28 cellular contexts compared by ENCODE assay signal in the genomic region with DNA sequence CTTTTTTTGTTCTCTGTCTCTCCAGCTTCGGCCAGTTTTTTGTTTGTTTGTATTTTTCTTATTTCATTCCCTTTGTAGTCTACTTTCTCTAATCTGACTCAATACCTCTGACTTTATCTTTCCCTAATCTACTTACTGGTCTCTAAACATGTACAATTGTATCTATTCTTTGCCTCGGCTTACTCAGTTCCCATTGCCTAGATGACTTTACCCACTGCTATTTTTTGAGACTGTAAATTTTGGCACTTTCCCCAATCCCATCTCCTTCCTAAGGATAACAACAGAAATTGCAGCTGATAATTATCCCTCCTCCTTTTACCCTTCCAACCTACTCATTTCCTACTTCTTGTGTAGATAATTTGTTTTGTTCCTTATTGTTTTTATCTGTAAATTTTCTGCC.
"Had no signal": no experiment of that assay in that cellular context is flagged by ENCODE, and none has a peak within 500 bp of the region (broad histone marks: within the 10 kb centered on the region; RNA-seq: fewer than 3 reads in every experiment).

No MANE protein-coding gene starts in this region.

- H3K9me3 Mint-ChIP-seq: nephron progenitor cell, neural crest cell, type B pancreatic cell had no signal

- H3K27ac Mint-ChIP-seq: naive thymus-derived CD8-positive, alpha-beta T cell; natural killer cell treated with Interleukin-12 subunit alpha and Interleukin-12 subunit beta and Interleukin-15 and Interleukin-18, amount 100 ng/mL, for 72 hours; nephron progenitor cell; progenitor cell of endocrine pancreas; stimulated activated effector memory CD8-positive, alpha-beta T cell treated with anti-CD3 and anti-CD28 coated beads, Interleukin-12 subunit alpha, Interleukin-12 subunit beta, amount 100 ng/mL, for 72 hours; stimulated activated naive B cell treated with anti-CD40 and anti-IgM and Interleukin-4, amounts not matched to agents 10 μg/mL and 1 μg/mL and 100 μg/mL, for 72 hours; stimulated activated naive CD8-positive, alpha-beta T cell treated with anti-CD3 and anti-CD28 coated beads, Interleukin-15, Interleukin-2, amounts not matched to agents 100 ng/mL and 50 ng/mL, for 24 hours; type B pancreatic cell had no signal

- H3K4me3 Mint-ChIP-seq: naive thymus-derived CD8-positive, alpha-beta T cell; natural killer cell treated with Interleukin-12 subunit alpha and Interleukin-12 subunit beta and Interleukin-15 and Interleukin-18, amount 100 ng/mL, for 72 hours; nephron progenitor cell; neural crest cell; stimulated activated effector memory CD8-positive, alpha-beta T cell treated with anti-CD3 and anti-CD28 coated beads, Interleukin-12 subunit alpha, Interleukin-12 subunit beta, amount 100 ng/mL, for 72 hours; stimulated activated naive B cell treated with anti-CD40 and anti-IgM and Interleukin-4, amounts not matched to agents 10 μg/mL and 1 μg/mL and 100 μg/mL, for 72 hours; stimulated activated naive CD8-positive, alpha-beta T cell treated with anti-CD3 and anti-CD28 coated beads, Interleukin-15, Interleukin-2, amounts not matched to agents 100 ng/mL and 50 ng/mL, for 24 hours; type B pancreatic cell had no signal

- H3K36me3 Mint-ChIP-seq: naive thymus-derived CD8-positive, alpha-beta T cell; stimulated activated effector memory CD8-positive, alpha-beta T cell treated with anti-CD3 and anti-CD28 coated beads, Interleukin-12 subunit alpha, Interleukin-12 subunit beta, amount 100 ng/mL, for 72 hours; stimulated activated naive B cell treated with anti-CD40 and anti-IgM and Interleukin-4, amounts not matched to agents 10 μg/mL and 1 μg/mL and 100 μg/mL, for 72 hours; type B pancreatic cell had no signal

- H3K27me3 ChIP-seq: ovary, right lobe of liver, sigmoid colon, stomach, tibial artery, transverse colon, upper lobe of right lung, uterus had no signal

- H3K27ac ChIP-seq: ovary, parathyroid adenoma, psoas muscle, right lobe of liver, sigmoid colon, stomach, tibial artery, transverse colon, upper lobe of right lung, uterus had no signal

- H3K27me3 Mint-ChIP-seq: naive thymus-derived CD8-positive, alpha-beta T cell; natural killer cell treated with Interleukin-12 subunit alpha and Interleukin-12 subunit beta and Interleukin-15 and Interleukin-18, amount 100 ng/mL, for 72 hours; progenitor cell of endocrine pancreas; stimulated activated naive B cell treated with anti-CD40 and anti-IgM and Interleukin-4, amounts not matched to agents 10 μg/mL and 1 μg/mL and 100 μg/mL, for 72 hours; stimulated activated naive CD8-positive, alpha-beta T cell treated with anti-CD3 and anti-CD28 coated beads, Interleukin-15, Interleukin-2, amounts not matched to agents 100 ng/mL and 50 ng/mL, for 24 hours; type B pancreatic cell had no signal

- H2AFZ ChIP-seq: parathyroid adenoma had no signal

- H3K4me1 Mint-ChIP-seq: naive thymus-derived CD8-positive, alpha-beta T cell; nephron progenitor cell; stimulated activated effector memory CD8-positive, alpha-beta T cell treated with anti-CD3 and anti-CD28 coated beads, Interleukin-12 subunit alpha, Interleukin-12 subunit beta, amount 100 ng/mL, for 72 hours; stimulated activated naive B cell treated with anti-CD40 and anti-IgM and Interleukin-4, amounts not matched to agents 10 μg/mL and 1 μg/mL and 100 μg/mL, for 72 hours had no signal

- H3K9me3 ChIP-seq: ovary, psoas muscle, right lobe of liver, sigmoid colon, stomach, tibial artery, transverse colon, upper lobe of right lung, uterus had no signal

- H3K36me3 ChIP-seq: ovary, right lobe of liver, sigmoid colon, stomach, tibial artery, transverse colon, upper lobe of right lung, uterus had no signal

- H3K4me3 ChIP-seq: ovary, psoas muscle, right lobe of liver, sigmoid colon, stomach, tibial artery, transverse colon, upper lobe of right lung, uterus had no signal

- ATAC-seq: naive thymus-derived CD8-positive, alpha-beta T cell; natural killer cell treated with Interleukin-12 subunit alpha and Interleukin-12 subunit beta and Interleukin-15 and Interleukin-18, amount 100 ng/mL, for 72 hours; psoas muscle; right cardiac atrium; right lobe of liver; stimulated activated effector memory CD8-positive, alpha-beta T cell treated with anti-CD3 and anti-CD28 coated beads, Interleukin-12 subunit alpha, Interleukin-12 subunit beta, amount 100 ng/mL, for 72 hours; stimulated activated naive B cell treated with anti-CD40 and anti-IgM and Interleukin-4, amounts not matched to agents 10 μg/mL and 1 μg/mL and 100 μg/mL, for 72 hours; upper lobe of right lung had no signal

- DNase-seq: naive thymus-derived CD8-positive, alpha-beta T cell; nephron progenitor cell; occipital lobe; ovary; posterior cingulate gyrus; psoas muscle; right cardiac atrium; right lobe of liver; sigmoid colon; small intestine; stimulated activated CD4-positive, alpha-beta T cell treated with anti-CD3 and anti-CD28 coated beads, Interleukin-15, amount 100 ng/mL, for 24 hours; stimulated activated CD4-positive, alpha-beta T cell treated with anti-CD3 and anti-CD28 coated beads, Interleukin-2, amount 100 ng/mL, for 24 hours; stimulated activated CD4-positive, alpha-beta T cell treated with anti-CD3 and anti-CD28 coated beads, Interleukin-2, amount 100 ng/mL, for 48 hours; stimulated activated CD4-positive, alpha-beta T cell treated with anti-CD3 and anti-CD28 coated beads, Interleukin-4, amount 100 ng/mL, for 24 hours; stimulated activated naive B cell treated with anti-CD40 and anti-IgM and Interleukin-4, amounts not matched to agents 10 μg/mL and 1 μg/mL and 100 μg/mL, for 72 hours; stimulated activated naive CD4-positive, alpha-beta T cell treated with Interleukin-2 at 50 U/mL for 16 hours; stomach; tibial artery; transverse colon; upper lobe of right lung; uterus had no signal

- H3K79me2 ChIP-seq: parathyroid adenoma had no signal

- H3K9ac ChIP-seq: parathyroid adenoma had no signal

- H3K4me1 ChIP-seq: parathyroid adenoma, psoas muscle, right lobe of liver, sigmoid colon, stomach, tibial artery, transverse colon, upper lobe of right lung, uterus had no signal
